23 cellular contexts compared by ENCODE assay signal in the genomic region with DNA sequence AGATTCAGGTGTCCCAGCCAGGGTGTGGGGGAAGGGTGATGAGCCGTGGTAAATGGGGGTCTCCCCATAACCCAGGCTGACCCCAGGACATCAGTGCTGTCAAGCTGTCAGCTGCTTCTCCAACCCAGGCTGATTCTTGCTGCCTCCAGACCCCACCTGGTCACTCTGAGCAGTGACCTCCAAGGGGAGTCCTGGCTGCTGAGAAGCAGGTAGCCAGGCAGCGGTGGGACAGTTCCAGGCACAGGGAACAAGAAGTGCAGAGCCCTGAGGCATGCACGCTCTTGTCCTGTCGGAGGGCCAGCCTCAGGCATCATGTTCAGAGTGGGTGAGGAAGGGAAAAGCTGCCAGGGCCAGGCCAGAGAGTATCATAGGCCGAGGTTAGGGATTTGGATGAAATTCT. TPM values are rescaled to one million over a fixed set of nuclear protein-coding genes. Genes with fewer than 3 reads are reported as not detected.
DNase-seq lines count a peak whose midpoint lies in the region; ATAC-seq, FAIRE-seq and TF ChIP-seq lines count a peak whose summit lies in the region.
"Had no signal": no experiment of that assay in that cellular context is flagged by ENCODE, and none has a peak within 500 bp of the region (broad histone marks: within the 10 kb centered on the region; RNA-seq: fewer than 3 reads in every experiment).

No MANE protein-coding gene starts in this region.

- peak overlapping the region in 1 of 2 experiments; percentile 39; a peak in 1 of 4 replicates for H3K9ac ChIP-seq in K562 (ENCODE audit: insufficient read depth in 1 of 2, low read depth in 2 of 2, low read length in 2 of 2)
- no peak overlapping the region for H3K9ac ChIP-seq in iPS-15b (ENCODE audit: low read depth, low read length)

- DNase-seq in activated CD8-positive, alpha-beta memory T cell treated with anti-CD3 and anti-CD28 coated beads, Interleukin-2, amount 50 U/mL, for 48 hours: peak; percentile 53
- no peak for DNase-seq in activated CD8-positive, alpha-beta memory T cell treated with anti-CD3 and anti-CD28 coated beads, Interleukin-2, amount 10 ng/mL, durations not matched to agents 7 days and 5 days
- DNase-seq in K562 (ENCODE audit: extremely low read depth in 1 of 4, low spot score in 3 of 4) (no peak), HTR-8/SVneo (ENCODE audit: insufficient read length, low spot score) (no peak)
- DNase-seq in activated CD4-positive, CD25-positive, alpha-beta regulatory T cell (lab: John Stamatoyannopoulos, UW): no peak
- DNase-seq in NK-92 treated with Interleukin-12 subunit alpha and Interleukin-12 subunit beta, amount 100 ng/mL, for 24 hours (lab: John Stamatoyannopoulos, UW): no peak
- DNase-seq: BE2C, DMS 273 treated with DMSO at 0.1 percent for 48 hours, GDM1, Kasumi-1, MM.1S, NCI-H1092 treated with DMSO at 0.1 percent for 48 hours, NCI-H2081 treated with DMSO at 0.1 percent for 48 hours, NCI-H510A, NCI-H82, Peyer's patch, SIG-M5 had no signal

- H3K27me3 ChIP-seq in K562 (ENCODE audit: control insufficient read depth in 2 of 2, insufficient read depth in 2 of 2, low read length in 2 of 2): peaks cover 18 to 56% of the 10 kb centered on the region in 2 experiments; a peak in 3 of 5 replicates
- H3K27me3 ChIP-seq in iPS-15b (ENCODE audit: control insufficient read depth, insufficient read depth, low read length): peaks cover 62% of the 10 kb centered on the region

- no TSS peak for BruUV-seq in K562 (replicated peaks; lab: Mats Ljungman, UMichigan)

- H3K27ac ChIP-seq in K562 (ENCODE audit: extremely low read depth, low read depth, low read length): no peak overlapping the region
- H3K27ac ChIP-seq: 22Rv1, Peyer's patch had no signal

- H3K36me3 Mint-ChIP-seq in activated CD8-positive, alpha-beta memory T cell treated with anti-CD3 and anti-CD28 coated beads, Interleukin-2, amount 10 ng/mL, durations not matched to agents 7 days and 5 days: no peaks in the 10 kb centered on the region

- H3K4me1 ChIP-seq in K562 (replicated peaks in 1 of 2; ENCODE audit: control insufficient read depth in 2 of 2, insufficient read depth in 2 of 2, low read length in 2 of 2) (peaks cover 44 to 76% of the 10 kb centered on the region in 2 experiments), iPS-15b (ENCODE audit: control insufficient read depth, insufficient read depth, low read length) (no peaks in the 10 kb centered on the region)
- H3K4me1 ChIP-seq: BE2C had no signal

- peaks cover 15% of the 10 kb centered on the region for H3K4me1 Mint-ChIP-seq in activated CD8-positive, alpha-beta memory T cell treated with anti-CD3 and anti-CD28 coated beads, Interleukin-2, amount 10 ng/mL, durations not matched to agents 7 days and 5 days

- POLR2A ChIA-PET in K562 (lab: Yijun Ruan, JAX): interaction anchor here (1.3 kb wide), 4 partner anchors 12 to 34 kb away, joined by 3 to 8 read pairs (median 6); a partner anchor contains a TSS

- H4K20me1 ChIP-seq in K562 (replicated peaks; ENCODE audit: control insufficient read depth, insufficient read depth, low read length): peaks cover 50% of the 10 kb centered on the region

- no peaks in the 10 kb centered on the region for H3K9me3 Mint-ChIP-seq in activated CD8-positive, alpha-beta memory T cell treated with anti-CD3 and anti-CD28 coated beads, Interleukin-2, amount 10 ng/mL, durations not matched to agents 7 days and 5 days (ENCODE audit: low read depth)
- H3K9me3 Mint-ChIP-seq: GM23338 had no signal

- TF ChIP-seq CTCF in K562 (IDR thresholded peaks at IDR 0.05 in 2 of 3, conservative IDR thresholded peaks at IDR 0.05 in 1 of 3; ENCODE audit: insufficient read depth in 2 of 3, low read depth in 1 of 3, low read length in 3 of 3): no peak

- in situ Hi-C loops in K562 (cut with MboI): no loop called here

- H3K4me3 Mint-ChIP-seq in activated CD8-positive, alpha-beta memory T cell treated with anti-CD3 and anti-CD28 coated beads, Interleukin-2, amount 10 ng/mL, durations not matched to agents 7 days and 5 days: no peak overlapping the region
- H3K4me3 Mint-ChIP-seq: GM23338 had no signal

- peak overlapping the region; percentile 64 for H3K4me2 ChIP-seq in K562 (ENCODE audit: insufficient read depth, low read length)

- no peaks in the 10 kb centered on the region for H3K9me1 ChIP-seq in K562 (ENCODE audit: control insufficient read depth, insufficient read depth, low read length)

- H3K27me3 Mint-ChIP-seq in activated CD8-positive, alpha-beta memory T cell treated with anti-CD3 and anti-CD28 coated beads, Interleukin-2, amount 10 ng/mL, durations not matched to agents 7 days and 5 days: peaks cover 66% of the 10 kb centered on the region

- no peaks in the 10 kb centered on the region for H3K79me2 ChIP-seq in K562 (ENCODE audit: control insufficient read depth, insufficient read depth, low read length)

- 28% methylated on average over 5 of the region's 5 CpGs for WGBS in K562 (ENCODE audit: insufficient coverage, low coverage, missing lambda C conversion rate)

- CTCF ChIA-PET in activated CD8-positive, alpha-beta memory T cell treated with anti-CD3 and anti-CD28 coated beads, Interleukin-2, amount 10 ng/mL, durations not matched to agents 7 days and 5 days (lab: Charles Lee): interaction anchor here (1.1 to 2.6 kb wide), 2 partner anchors 12 to 154 kb away, joined by 3 to 15 read pairs; a partner anchor contains a TSS
- CTCF ChIA-PET in K562 (lab: Yijun Ruan, JAX; ENCODE audit: low intra/inter-chr PET ratio): no interaction called here

- intact Hi-C loops in K562 (cut with micrococcal nuclease): no loop called here

- FAIRE-seq in K562 (lab: Jason Lieb, UNC) (no peak), HTR-8/SVneo (lab: Jason Lieb, UNC) (no peak)
- FAIRE-seq: GM12891 had no signal

- H3K36me3 ChIP-seq in K562 (ENCODE audit: control insufficient read depth, insufficient read depth, low read length) (no peaks in the 10 kb centered on the region), iPS-15b (ENCODE audit: control insufficient read depth, insufficient read depth, low read length) (no peaks in the 10 kb centered on the region)
- H3K36me3 ChIP-seq: BE2C, Peyer's patch had no signal

- no peak for TF ChIP-seq EP300 in K562 (IDR thresholded peaks at IDR 0.05; ENCODE audit: low read length)

- H3K9me3 ChIP-seq in K562 (replicated peaks; ENCODE audit: control insufficient read depth, insufficient read depth, low read depth, low read length): no peaks in the 10 kb centered on the region
- no peaks in the 10 kb centered on the region for H3K9me3 ChIP-seq in iPS-15b (ENCODE audit: control insufficient read depth, insufficient read depth, low read length)
- H3K9me3 ChIP-seq: BE2C, Peyer's patch had no signal

- TF ChIP-seq RAD21 in K562 (CRISPR knock-in tag; conservative IDR thresholded peaks at IDR 0.05 in 1 of 2, IDR thresholded peaks at IDR 0.05 in 1 of 2): no peak

- no peak overlapping the region for H2AFZ ChIP-seq in K562 (ENCODE audit: low read depth, low read length)

- H3K27ac Mint-ChIP-seq in activated CD8-positive, alpha-beta memory T cell treated with anti-CD3 and anti-CD28 coated beads, Interleukin-2, amount 10 ng/mL, durations not matched to agents 7 days and 5 days: no peak overlapping the region
- H3K27ac Mint-ChIP-seq: GM23338 had no signal

- ATAC-seq in activated CD8-positive, alpha-beta memory T cell treated with anti-CD3 and anti-CD28 coated beads, Interleukin-2, amount 10 ng/mL, durations not matched to agents 7 days and 5 days: no peak
- ATAC-seq in K562: no peak
- no peak for ATAC-seq in HG03342 (IDR thresholded peaks at IDR 0.05; ENCODE audit: unreplicated experiment)

- H3K4me3 ChIP-seq in K562 (no peak overlapping the region), iPS-15b (ENCODE audit: low read depth, low read length) (peak overlapping the region; percentile 33)

- TF ChIP-seq POLR2A in K562 (conservative IDR thresholded peaks at IDR 0.05): no peak

RNA-seq across cellular contexts. Expression of a gene that starts 1.1 kb away (rescaled TPM):
- under 1 TPM; 0.32 to 0.89 TPM for total RNA-seq in activated CD8-positive, alpha-beta memory T cell treated with anti-CD3 and anti-CD28 coated beads, Interleukin-2, amount 10 ng/mL, durations not matched to agents 7 days and 5 days
- 1.6 and 6.0 TPM in 2 replicates for total RNA-seq in K562 (2011; cell fraction: chromatin; rRNA removed; ENCODE audit: low replicate concordance)
- 4.0 and 4.7 TPM in 2 replicates for total RNA-seq in K562 (2011; cell fraction: nucleolus; rRNA removed)
- 1.8 and 2.4 TPM in 2 replicates for total RNA-seq in K562 (2011; cell fraction: nucleoplasm; rRNA removed)
- total RNA-seq in K562 (2014; rRNA removed) (0.36 and 0.45 TPM in 2 replicates), K562 (2014; rRNA removed; fragmentation: Illumina TruSeq; extraction: Trizol) (0.07 TPM in 1 of 2 replicates, not detected in the other), K562 (2015; rRNA removed; fragmentation: Illumina TruSeq; extraction: Trizol) (0.15 TPM in 1 of 2 replicates, not detected in the other), K562 (2021) (1.2 and 1.7 TPM in 2 replicates)
- polyA plus RNA-seq in K562 (2011; rRNA removed) (0.54 and 2.9 TPM in 2 replicates), K562 (2014; fragmentation: Illumina TruSeq; extraction: Trizol) (0.07 and 0.11 TPM in 2 replicates), K562 (2014; fragmentation: Nextera tagmentation; extraction: Ambion mirVana) (not detected), K562 (2014; rRNA removed) (0.65 and 2.9 TPM in 2 replicates)
- polyA plus RNA-seq in K562 (2011; cell fraction: cytosol; rRNA removed): 1.2 and 1.9 TPM in 2 replicates
- 9.2 and 25.5 TPM in 2 replicates for polyA plus RNA-seq in K562 (2011; cell fraction: nucleus; rRNA removed)
- 2.0 and 5.0 TPM in 2 replicates for polyA plus RNA-seq in K562 (2012)
- 0.11 TPM in 1 of 2 replicates, not detected in the other for polyA minus RNA-seq in K562 (2011; rRNA and poly(A)+ RNA removed)
- polyA minus RNA-seq in K562 (2011; cell fraction: cytosol; rRNA and poly(A)+ RNA removed): 0.95 and 3.8 TPM in 2 replicates
- 3.4 and 3.5 TPM in 2 replicates for polyA minus RNA-seq in K562 (2011; cell fraction: nucleus; rRNA and poly(A)+ RNA removed)
- polyA plus RNA-seq: AG04450 had no signal

RNA-seq across cellular contexts. Expression of a gene that starts 6.0 kb away (rescaled TPM):
- under 1 TPM in 1 of 2 experiments, not detected in 1; 0.52 TPM for total RNA-seq in activated CD8-positive, alpha-beta memory T cell treated with anti-CD3 and anti-CD28 coated beads, Interleukin-2, amount 10 ng/mL, durations not matched to agents 7 days and 5 days
- 0.65 and 0.90 TPM in 2 replicates for total RNA-seq in K562 (2011; cell fraction: chromatin; rRNA removed; ENCODE audit: low replicate concordance)
- total RNA-seq in K562 (2011; cell fraction: nucleolus; rRNA removed): 0.53 and 1.7 TPM in 2 replicates
- total RNA-seq in K562 (2011; cell fraction: nucleoplasm; rRNA removed): 0.53 and 0.66 TPM in 2 replicates
- 0.04 and 0.05 TPM in 2 replicates for total RNA-seq in K562 (2014; rRNA removed)
- 0.07 TPM in 1 of 2 replicates, not detected in the other for total RNA-seq in K562 (2014; rRNA removed; fragmentation: Illumina TruSeq; extraction: Trizol)
- total RNA-seq in K562 (2015; rRNA removed; fragmentation: Illumina TruSeq; extraction: Trizol): not detected in 2 replicates
- 0.18 TPM in 1 of 2 replicates, not detected in the other for total RNA-seq in K562 (2021)
- polyA plus RNA-seq in K562 (2011; rRNA removed): 0.08 and 0.15 TPM in 2 replicates
- 0.21 and 0.25 TPM in 2 replicates for polyA plus RNA-seq in K562 (2011; cell fraction: cytosol; rRNA removed)
- 0.25 and 0.80 TPM in 2 replicates for polyA plus RNA-seq in K562 (2011; cell fraction: nucleus; rRNA removed)
- 0.08 TPM in 1 of 2 replicates, not detected in the other for polyA plus RNA-seq in K562 (2012)
- polyA plus RNA-seq in K562 (2014; fragmentation: Illumina TruSeq; extraction: Trizol): 0.06 TPM in 2 replicates
- not detected for polyA plus RNA-seq in K562 (2014; fragmentation: Nextera tagmentation; extraction: Ambion mirVana)
- not detected in 2 replicates for polyA plus RNA-seq in K562 (2014; rRNA removed)
- polyA minus RNA-seq in K562 (2011; rRNA and poly(A)+ RNA removed): 0.30 and 0.32 TPM in 2 replicates
- 0.91 TPM in 1 of 2 replicates, not detected in the other for polyA minus RNA-seq in K562 (2011; cell fraction: cytosol; rRNA and poly(A)+ RNA removed)
- polyA minus RNA-seq in K562 (2011; cell fraction: nucleus; rRNA and poly(A)+ RNA removed): 0.11 and 0.81 TPM in 2 replicates
- polyA plus RNA-seq: AG04450 had no signal

RNA-seq across cellular contexts. Expression of a gene that starts 32.1 kb away (rescaled TPM):
- 10 to 100 TPM; 81.3 to 87.0 TPM for total RNA-seq in activated CD8-positive, alpha-beta memory T cell treated with anti-CD3 and anti-CD28 coated beads, Interleukin-2, amount 10 ng/mL, durations not matched to agents 7 days and 5 days
- 14.3 and 31.3 TPM in 2 replicates for total RNA-seq in K562 (2011; cell fraction: chromatin; rRNA removed; ENCODE audit: low replicate concordance)
- 25.8 and 25.9 TPM in 2 replicates for total RNA-seq in K562 (2011; cell fraction: nucleolus; rRNA removed)
- 17.4 and 20.6 TPM in 2 replicates for total RNA-seq in K562 (2011; cell fraction: nucleoplasm; rRNA removed)
- total RNA-seq in K562 (2014; rRNA removed): 53.3 and 72.0 TPM in 2 replicates
- 8.7 and 11.6 TPM in 2 replicates for total RNA-seq in K562 (2014; rRNA removed; fragmentation: Illumina TruSeq; extraction: Trizol)
- total RNA-seq in K562 (2015; rRNA removed; fragmentation: Illumina TruSeq; extraction: Trizol): 27.1 and 28.4 TPM in 2 replicates
- total RNA-seq in K562 (2021): 92.6 and 95.5 TPM in 2 replicates
- polyA plus RNA-seq in K562 (2011; rRNA removed): 37.2 and 76.6 TPM in 2 replicates
- 57.9 and 66.6 TPM in 2 replicates for polyA plus RNA-seq in K562 (2011; cell fraction: cytosol; rRNA removed)
- polyA plus RNA-seq in K562 (2011; cell fraction: nucleus; rRNA removed): 28.1 and 31.8 TPM in 2 replicates
- 61.5 and 86.0 TPM in 2 replicates for polyA plus RNA-seq in K562 (2012)
- polyA plus RNA-seq in K562 (2014; fragmentation: Illumina TruSeq; extraction: Trizol): 50.7 and 89.2 TPM in 2 replicates
- polyA plus RNA-seq in K562 (2014; fragmentation: Nextera tagmentation; extraction: Ambion mirVana): 10 to 100 TPM in 1 of 2 experiments, 1 to 10 TPM in 1; 7.0 to 10.0 TPM
- 57.2 and 63.1 TPM in 2 replicates for polyA plus RNA-seq in K562 (2014; rRNA removed)
- 28.7 and 34.8 TPM in 2 replicates for polyA minus RNA-seq in K562 (2011; rRNA and poly(A)+ RNA removed)
- 26.1 and 36.3 TPM in 2 replicates for polyA minus RNA-seq in K562 (2011; cell fraction: cytosol; rRNA and poly(A)+ RNA removed)
- polyA minus RNA-seq in K562 (2011; cell fraction: nucleus; rRNA and poly(A)+ RNA removed): 7.9 and 12.0 TPM in 2 replicates

RNA-seq across cellular contexts. Expression of a gene that starts 40.3 kb away (rescaled TPM):
- 10 to 100 TPM; 54.3 to 71.6 TPM for total RNA-seq in activated CD8-positive, alpha-beta memory T cell treated with anti-CD3 and anti-CD28 coated beads, Interleukin-2, amount 10 ng/mL, durations not matched to agents 7 days and 5 days
- total RNA-seq in K562 (2011; cell fraction: chromatin; rRNA removed; ENCODE audit: low replicate concordance): 2.3 TPM in 1 of 2 replicates, not detected in the other
- total RNA-seq in K562 (2011; cell fraction: nucleolus; rRNA removed): 0.26 and 2.2 TPM in 2 replicates
- 1.2 and 1.6 TPM in 2 replicates for total RNA-seq in K562 (2011; cell fraction: nucleoplasm; rRNA removed)
- total RNA-seq in K562 (2014; rRNA removed) (not detected in 2 replicates), K562 (2014; rRNA removed; fragmentation: Illumina TruSeq; extraction: Trizol) (not detected in 2 replicates), K562 (2015; rRNA removed; fragmentation: Illumina TruSeq; extraction: Trizol) (not detected in 2 replicates), K562 (2021) (0.49 and 0.89 TPM in 2 replicates)
- polyA plus RNA-seq in K562 (2011; rRNA removed) (0.14 and 0.24 TPM in 2 replicates), K562 (2014; fragmentation: Illumina TruSeq; extraction: Trizol) (not detected in 2 replicates), K562 (2014; fragmentation: Nextera tagmentation; extraction: Ambion mirVana) (not detected), K562 (2014; rRNA removed) (not detected in 2 replicates)
- 0.16 and 0.30 TPM in 2 replicates for polyA plus RNA-seq in K562 (2011; cell fraction: cytosol; rRNA removed)
- polyA plus RNA-seq in K562 (2011; cell fraction: nucleus; rRNA removed): 0.90 and 2.6 TPM in 2 replicates
- 0.10 and 0.14 TPM in 2 replicates for polyA plus RNA-seq in K562 (2012)
- polyA minus RNA-seq in K562 (2011; rRNA and poly(A)+ RNA removed): not detected in 2 replicates
- not detected in 2 replicates for polyA minus RNA-seq in K562 (2011; cell fraction: cytosol; rRNA and poly(A)+ RNA removed)
- polyA minus RNA-seq in K562 (2011; cell fraction: nucleus; rRNA and poly(A)+ RNA removed): 0.13 TPM in 1 of 2 replicates, not detected in the other
